ENCODE assay signal across 21 cellular contexts in the genomic region with DNA sequence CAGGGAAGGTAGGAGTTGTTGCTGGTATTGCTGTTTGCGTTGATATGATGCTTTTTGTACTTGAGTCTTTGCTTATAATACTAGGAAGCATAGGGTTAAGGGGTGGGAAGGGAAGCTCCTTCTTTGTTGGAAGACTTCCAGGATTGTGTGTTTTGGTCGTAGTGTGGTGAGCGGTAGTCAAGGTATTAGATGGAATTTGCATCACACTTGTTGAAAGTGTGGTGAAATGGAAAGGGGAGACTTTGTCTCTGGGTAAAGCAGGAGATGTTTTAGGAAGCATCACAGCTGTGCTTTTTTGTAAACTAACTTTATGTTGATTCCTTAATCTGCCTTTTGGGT. TPM values are rescaled to one million over a fixed set of nuclear protein-coding genes. Genes with fewer than 3 reads are reported as not detected.
A peak's percentile ranks its signal among the peaks of the same experiment; 100 is the strongest.
DNase-seq lines count a peak whose midpoint lies in the region; ATAC-seq, FAIRE-seq and TF ChIP-seq lines count a peak whose summit lies in the region.
"Had no signal": no experiment of that assay in that cellular context is flagged by ENCODE, and none has a peak within 500 bp of the region (broad histone marks: within the 10 kb centered on the region; RNA-seq: fewer than 3 reads in every experiment).

No MANE protein-coding gene starts in this region.

- H3K36me3 Mint-ChIP-seq in Caco-2 (ENCODE audit: insufficient read depth, unreplicated experiment) (peaks cover 5% of the 10 kb centered on the region), HFFc6 (ENCODE audit: low read depth) (peaks cover 17% of the 10 kb centered on the region)
- H3K36me3 Mint-ChIP-seq: CD4-positive, CD25-positive, alpha-beta regulatory T cell; T-cell had no signal

- WGBS in ovary, 3 donors, result 37 to 52% (median 39%) methylated on average over 3 of the region's 3 CpGs

- TF ChIP-seq CTCF in Caco-2 (IDR thresholded peaks at IDR 0.05; ENCODE audit: insufficient read depth in 1 of 2, low read depth in 1 of 2, low read length in 1 of 2, severe bottlenecking in 1 of 2, unreplicated experiment in 1 of 2), result no peak
- no peak for TF ChIP-seq CTCF in HFFc6 (IDR thresholded peaks at IDR 0.05)
- TF ChIP-seq CTCF in fibroblast of pulmonary artery (IDR thresholded peaks at IDR 0.05; ENCODE audit: low read length, missing control alignments), result no peak
- TF ChIP-seq CTCF in lower lobe of right lung (IDR thresholded peaks at IDR 0.05), result no peak
- TF ChIP-seq CTCF in ovary (IDR thresholded peaks at IDR 0.05), result no peak

- no TSS peak for BruUV-seq in Caco-2 (replicated peaks; lab: Mats Ljungman, UMichigan)

- intact Hi-C loops in Caco-2 (cut with micrococcal nuclease; ENCODE audit: unreplicated experiment), result no loop called here
- intact Hi-C loops in lower lobe of right lung (cut with DNase I), result no loop called here
- intact Hi-C loops in ovary (cut with DNase I), result loop anchor here (10.0 kb wide), 4 partner anchors 389 to 479 kb away; no protein-coding TSS in a partner anchor

- H3K27ac ChIP-seq in lower lobe of right lung, result no peak overlapping the region
- no peak overlapping the region for H3K27ac ChIP-seq in ovary
- H3K27ac ChIP-seq: BLaER1, SJCRH30 had no signal

- no peak for TF ChIP-seq POLR2A in ovary (IDR thresholded peaks at IDR 0.05)

- H3K4me3 ChIP-seq in Caco-2 (ENCODE audit: low read depth, low read length), result no peak overlapping the region
- no peak overlapping the region for H3K4me3 ChIP-seq in fibroblast of pulmonary artery (replicated peaks; ENCODE audit: low read depth, low read length)
- H3K4me3 ChIP-seq in lower lobe of right lung, result no peak overlapping the region
- no peak overlapping the region for H3K4me3 ChIP-seq in ovary
- H3K4me3 ChIP-seq: BLaER1, SJCRH30 had no signal

- no peak for DNase-seq in Caco-2
- no peak for DNase-seq in HFFc6
- DNase-seq in RCC 7860 (ENCODE audit: low spot score), result peak; percentile 39
- peak; percentile 27 for DNase-seq in fibroblast of pulmonary artery (ENCODE audit: low read depth)
- no peak for DNase-seq in lower lobe of right lung
- DNase-seq in ovary, result no peak
- DNase-seq: CD4-positive, CD25-positive, alpha-beta regulatory T cell; H7; KG1; NCI-H1105 treated with DMSO at 0.1 percent for 48 hours; NCI-H146; NCI-H1930; NCI-H526 treated with DMSO at 0.1 percent for 48 hours; SJCRH30; T-cell had no signal

- H3K9me3 ChIP-seq in Caco-2, result no peaks in the 10 kb centered on the region
- H3K9me3 ChIP-seq in lower lobe of right lung, result peaks cover 6% of the 10 kb centered on the region
- H3K9me3 ChIP-seq in ovary, result peaks cover 0 to 5% of the 10 kb centered on the region in 2 donors
- H3K9me3 ChIP-seq: BLaER1, SJCRH30 had no signal

- H3K4me1 Mint-ChIP-seq in Caco-2 (ENCODE audit: low read depth, unreplicated experiment) (no peaks in the 10 kb centered on the region), HFFc6 (ENCODE audit: low read depth) (peaks cover 17% of the 10 kb centered on the region)
- H3K4me1 Mint-ChIP-seq: CD4-positive, CD25-positive, alpha-beta regulatory T cell; T-cell had no signal

- H3K4me1 ChIP-seq in Caco-2 (no peaks in the 10 kb centered on the region), lower lobe of right lung (no peaks in the 10 kb centered on the region), ovary (ENCODE audit: insufficient read depth) (peaks cover 2% of the 10 kb centered on the region)
- H3K4me1 ChIP-seq: BLaER1, SJCRH30 had no signal

- no peak for TF ChIP-seq EP300 in ovary (IDR thresholded peaks at IDR 0.05)

- H3K27ac Mint-ChIP-seq in Caco-2 (ENCODE audit: unreplicated experiment) (peak overlapping the region; percentile 3), HFFc6 (peak overlapping the region; percentile 81)
- H3K27ac Mint-ChIP-seq: CD4-positive, CD25-positive, alpha-beta regulatory T cell; T-cell had no signal

- ATAC-seq in HG03520 (IDR thresholded peaks at IDR 0.05; ENCODE audit: unreplicated experiment) (no peak), lower lobe of right lung (no peak)
- ATAC-seq: SK-N-SH treated with all-trans-retinoic acid at 6 μM for 48 hours, T-cell had no signal

- FAIRE-seq in RCC 7860 (lab: Jason Lieb, UNC), result no peak
- FAIRE-seq: A204.1, D721Med, GM19239 had no signal

- H3K27me3 ChIP-seq in Caco-2 (replicated peaks; ENCODE audit: control insufficient read depth, insufficient read depth, low read length) (no peaks in the 10 kb centered on the region), lower lobe of right lung (ENCODE audit: low read depth) (no peaks in the 10 kb centered on the region), ovary (no peaks in the 10 kb centered on the region)
- H3K27me3 ChIP-seq: BLaER1, SJCRH30 had no signal

- H3K36me3 ChIP-seq in Caco-2 (ENCODE audit: control insufficient read depth, insufficient read depth, low read length), result no peaks in the 10 kb centered on the region
- H3K36me3 ChIP-seq in lower lobe of right lung, result no peaks in the 10 kb centered on the region
- no peaks in the 10 kb centered on the region for H3K36me3 ChIP-seq in ovary
- H3K36me3 ChIP-seq: BLaER1, SJCRH30 had no signal

- CTCF ChIA-PET in Caco-2 (lab: Charles Lee), result interaction anchor here (0.6 kb wide), 1 partner anchor 26 kb away, joined by 3 read pairs; no protein-coding TSS in a partner anchor

- H3K27me3 Mint-ChIP-seq in Caco-2 (ENCODE audit: insufficient read depth, unreplicated experiment), result no peaks in the 10 kb centered on the region
- H3K27me3 Mint-ChIP-seq in HFFc6 (ENCODE audit: insufficient read depth), result peaks cover 1% of the 10 kb centered on the region; the same call in 1 of the 2 replicates
- H3K27me3 Mint-ChIP-seq: CD4-positive, CD25-positive, alpha-beta regulatory T cell had no signal

- POLR2A ChIA-PET in Caco-2 (lab: Charles Lee), result no interaction called here

- H3K4me3 Mint-ChIP-seq in Caco-2 (ENCODE audit: unreplicated experiment), result no peak overlapping the region
- no peak overlapping the region for H3K4me3 Mint-ChIP-seq in HFFc6
- H3K4me3 Mint-ChIP-seq: CD4-positive, CD25-positive, alpha-beta regulatory T cell; T-cell had no signal

- H3K9me3 Mint-ChIP-seq in Caco-2 (ENCODE audit: unreplicated experiment) (no peaks in the 10 kb centered on the region), HFFc6 (peaks cover 6% of the 10 kb centered on the region)

RNA-seq across cellular contexts. Expression of a gene that starts 14.9 kb away (rescaled TPM):
- total RNA-seq in Caco-2 (2022), result 2.6 TPM in 2 replicates
- under 1 TPM in 3 of 6 experiments, not detected in 3; 0.02 to 0.05 (median 0.02) TPM for total RNA-seq in HFFc6 (2021; fragmentation: NEBNext Ultra II Directional; extraction: Animal tissue kit (Norgen Biotek cat#: 25700))
- 30.9 TPM for total RNA-seq in lower lobe of right lung
- total RNA-seq in ovary, result 10 to 100 TPM; 12.1 to 59.5 (median 36.7) TPM
- polyA plus RNA-seq in ovary, result 10 to 100 TPM; 25.4 to 27.4 TPM
- total RNA-seq: CD4-positive, CD25-positive, alpha-beta regulatory T cell; SJCRH30 had no signal

Comparison
In these comparisons a context has a peak if more than half of its experiments do, and no peak if none do; other contexts are left out.
1. DNase-seq: peak in RCC 7860 (single experiment) and fibroblast of pulmonary artery (single experiment); none in Caco-2 (0 of 2), HFFc6 (single experiment), lower lobe of right lung (single experiment) and ovary (0 of 5).
2. intact Hi-C loops: an anchor here in ovary (10.0 kb wide); none called in Caco-2 and lower lobe of right lung.